In genomic region chr2:170817999-170818293, GRCh38 we compare ENCODE assay signal across 10 cellular contexts. TPM values are rescaled to one million over a fixed set of nuclear protein-coding genes. Genes with fewer than 3 reads are reported as not detected.
DNase-seq lines count a peak whose midpoint lies in the region; ATAC-seq, FAIRE-seq and TF ChIP-seq lines count a peak whose summit lies in the region.
"Had no signal": no experiment of that assay in that cellular context is flagged by ENCODE, and none has a peak within 500 bp of the region (broad histone marks: within the 10 kb centered on the region; RNA-seq: fewer than 3 reads in every experiment).

No MANE protein-coding gene starts in this region.

- peak overlapping the region; percentile 70 for H3K4me2 ChIP-seq in keratinocyte (ENCODE audit: control insufficient read depth, extremely low read depth, insufficient read depth, low read depth, low read length)
- no peak overlapping the region for H3K4me2 ChIP-seq in OCI-LY7 (ENCODE audit: low read length)

- H3K9ac ChIP-seq in keratinocyte (ENCODE audit: control insufficient read depth, extremely low read depth, insufficient read depth, low read length): peak overlapping the region; percentile 14

- peak overlapping the region; percentile 68 for H3K4me3 Mint-ChIP-seq in activated naive CD4-positive, alpha-beta T cell treated with anti-CD3 and anti-CD28 coated beads for 36 hours
- H3K4me3 Mint-ChIP-seq in activated T-cell treated with anti-CD3 and anti-CD28 coated beads, Interleukin-2, amount 50 U/mL, for 72 hours: peak overlapping the region; percentile 82 to 90

- no peaks in the 10 kb centered on the region for H3K9me1 ChIP-seq in keratinocyte (ENCODE audit: control insufficient read depth, extremely low read depth, insufficient read depth, low read length)

- H3K4me1 ChIP-seq in keratinocyte (ENCODE audit: control insufficient read depth, extremely low read depth, insufficient read depth, low read length): peaks cover 50% of the 10 kb centered on the region
- H3K4me1 ChIP-seq in tibial nerve: peaks cover 0 to 88% (median 68%) of the 10 kb centered on the region in 4 donors
- no peaks in the 10 kb centered on the region for H3K4me1 ChIP-seq in OCI-LY7 (ENCODE audit: insufficient read depth, low read length, poor library complexity, severe bottlenecking)

- no peaks in the 10 kb centered on the region for H4K20me1 ChIP-seq in keratinocyte (ENCODE audit: control insufficient read depth, extremely low read depth, insufficient read depth, low read length)
- no peaks in the 10 kb centered on the region for H4K20me1 ChIP-seq in OCI-LY7 (ENCODE audit: insufficient read depth, low read length)

- no TSS peak for BruUV-seq in OCI-LY7 (replicated peaks; lab: Mats Ljungman, UMichigan)

- no peaks in the 10 kb centered on the region for H3K9me3 ChIP-seq in keratinocyte (ENCODE audit: control insufficient read depth, low read depth, low read length)
- H3K9me3 ChIP-seq in tibial nerve: no peaks in the 10 kb centered on the region
- no peaks in the 10 kb centered on the region for H3K9me3 ChIP-seq in OCI-LY7 (ENCODE audit: low read length)

- CTCF ChIA-PET in activated naive CD4-positive, alpha-beta T cell treated with anti-CD3 and anti-CD28 coated beads for 36 hours (lab: Charles Lee): interaction anchor here (2.1 kb wide), 1 partner anchor 408 kb away, joined by 6 read pairs; no protein-coding TSS in a partner anchor
- CTCF ChIA-PET in OCI-LY7 (lab: Charles Lee; ENCODE audit: unreplicated experiment): no interaction called here

- H3K27me3 ChIP-seq in keratinocyte (ENCODE audit: control insufficient read depth, extremely low read depth, insufficient read depth, low read length) (peaks cover 85% of the 10 kb centered on the region), tibial nerve (peaks cover 8 to 100% of the 10 kb centered on the region in 2 donors)

- H3K79me2 ChIP-seq in keratinocyte (ENCODE audit: control insufficient read depth, insufficient read depth, low read length): no peaks in the 10 kb centered on the region
- no peaks in the 10 kb centered on the region for H3K79me2 ChIP-seq in OCI-LY7 (ENCODE audit: insufficient read depth, low read depth, low read length)

- no peak for DNase-seq in activated naive CD4-positive, alpha-beta T cell treated with anti-CD3 and anti-CD28 coated beads for 36 hours
- no peak for DNase-seq in activated naive CD4-positive, alpha-beta T cell treated with anti-CD3 and anti-CD28 coated beads, Interleukin-2, amount 50 U/mL, for 72 hours (ENCODE audit: low spot score in 2 of 2)
- peak in 1 of 2 donors; percentile 26 for DNase-seq in activated T-cell treated with anti-CD3 and anti-CD28 coated beads, Interleukin-2, amount 50 U/mL, for 72 hours
- no peak for DNase-seq in keratinocyte (ENCODE audit: low read depth, low spot score)
- no peak for DNase-seq in tibial nerve (ENCODE audit: low spot score in 2 of 2)
- no peak for DNase-seq in NK-92 (lab: John Stamatoyannopoulos, UW; ENCODE audit: unreplicated experiment)
- no peak for DNase-seq in OCI-LY7 (ENCODE audit: low spot score)
- DNase-seq in cerebellum (ENCODE audit: low spot score): no peak

- ATAC-seq in activated naive CD4-positive, alpha-beta T cell treated with anti-CD3 and anti-CD28 coated beads, Interleukin-2, amount 50 U/mL, for 72 hours: no peak
- peak in 1 of 2 donors; percentile 3 for ATAC-seq in activated T-cell treated with anti-CD3 and anti-CD28 coated beads, Interleukin-2, amount 50 U/mL, for 72 hours (replicated peaks in 1 of 2)

- no peaks in the 10 kb centered on the region for H3K9me3 Mint-ChIP-seq in activated naive CD4-positive, alpha-beta T cell treated with anti-CD3 and anti-CD28 coated beads for 36 hours
- H3K9me3 Mint-ChIP-seq in activated naive CD4-positive, alpha-beta T cell treated with anti-CD3 and anti-CD28 coated beads, Interleukin-2, amount 50 U/mL, for 72 hours: no peaks in the 10 kb centered on the region
- H3K9me3 Mint-ChIP-seq in activated T-cell treated with anti-CD3 and anti-CD28 coated beads, Interleukin-2, amount 50 U/mL, for 72 hours: no peaks in the 10 kb centered on the region

- H3K9me2 ChIP-seq in OCI-LY7 (ENCODE audit: insufficient read depth, low read length): no peaks in the 10 kb centered on the region

- H3K36me3 ChIP-seq in keratinocyte (ENCODE audit: control insufficient read depth in 2 of 2, extremely low read depth in 1 of 2, insufficient read depth in 2 of 2, low read length in 2 of 2) (no peaks in the 10 kb centered on the region), tibial nerve (no peaks in the 10 kb centered on the region), OCI-LY7 (ENCODE audit: insufficient read depth, low read length) (no peaks in the 10 kb centered on the region)

- peak overlapping the region; percentile 80 for H2AFZ ChIP-seq in keratinocyte (ENCODE audit: control insufficient read depth, low read length)
- H2AFZ ChIP-seq in OCI-LY7 (ENCODE audit: low read length): no peak overlapping the region

- H3K27ac ChIP-seq in keratinocyte (ENCODE audit: control insufficient read depth, insufficient read depth, low read length): no peak overlapping the region
- H3K27ac ChIP-seq in tibial nerve: no peak overlapping the region
- no peak overlapping the region for H3K27ac ChIP-seq in OCI-LY7 (ENCODE audit: low read depth, low read length, poor library complexity, severe bottlenecking)

- peaks cover 61% of the 10 kb centered on the region for H3K4me1 Mint-ChIP-seq in activated naive CD4-positive, alpha-beta T cell treated with anti-CD3 and anti-CD28 coated beads for 36 hours (ENCODE audit: low read depth)
- peaks cover 78% of the 10 kb centered on the region for H3K4me1 Mint-ChIP-seq in activated T-cell treated with anti-CD3 and anti-CD28 coated beads, Interleukin-2, amount 50 U/mL, for 72 hours (ENCODE audit: low read depth)

- no peak for TF ChIP-seq POLR2A in tibial nerve (IDR thresholded peaks at IDR 0.05)

- intact Hi-C loops in activated naive CD4-positive, alpha-beta T cell treated with anti-CD3 and anti-CD28 coated beads for 36 hours (cut with micrococcal nuclease): no loop called here
- intact Hi-C loops in OCI-LY7 (cut with micrococcal nuclease; ENCODE audit: unreplicated experiment): loop anchor here (10.0 kb wide), 2 partner anchors 413 to 883 kb away; no protein-coding TSS in a partner anchor

- no peak overlapping the region for H3K27ac Mint-ChIP-seq in activated naive CD4-positive, alpha-beta T cell treated with anti-CD3 and anti-CD28 coated beads for 36 hours
- no peak overlapping the region for H3K27ac Mint-ChIP-seq in activated naive CD4-positive, alpha-beta T cell treated with anti-CD3 and anti-CD28 coated beads, Interleukin-2, amount 50 U/mL, for 72 hours
- no peak overlapping the region for H3K27ac Mint-ChIP-seq in activated T-cell treated with anti-CD3 and anti-CD28 coated beads, Interleukin-2, amount 50 U/mL, for 72 hours

- H3K36me3 Mint-ChIP-seq in activated naive CD4-positive, alpha-beta T cell treated with anti-CD3 and anti-CD28 coated beads for 36 hours (ENCODE audit: low read depth): no peaks in the 10 kb centered on the region
- H3K36me3 Mint-ChIP-seq in activated naive CD4-positive, alpha-beta T cell treated with anti-CD3 and anti-CD28 coated beads, Interleukin-2, amount 50 U/mL, for 72 hours: peaks cover 0 to 22% of the 10 kb centered on the region in 2 donors
- H3K36me3 Mint-ChIP-seq in activated T-cell treated with anti-CD3 and anti-CD28 coated beads, Interleukin-2, amount 50 U/mL, for 72 hours (ENCODE audit: insufficient read depth in 2 of 2): peaks cover 0 to 10% of the 10 kb centered on the region in 2 donors

- no peak for FAIRE-seq in keratinocyte (lab: Jason Lieb, UNC)

- H3K4me3 ChIP-seq in keratinocyte (ENCODE audit: control insufficient read depth in 2 of 3, extremely low read depth in 1 of 3, insufficient read depth in 2 of 3, low read depth in 1 of 3, low read length in 3 of 3) (peak overlapping the region; percentile 41 to 61 (median 48)), tibial nerve (peak overlapping the region in 3 of 4 donors; percentile 15 to 42 (median 41)), OCI-LY7 (ENCODE audit: low read depth, low read length, poor library complexity, severe bottlenecking) (no peak overlapping the region)

- 1 to 2% methylated on average over 16 to 19 of the region's 23 CpGs for WGBS in tibial nerve, 2 donors

- POLR2A ChIA-PET in OCI-LY7 (lab: Charles Lee): interaction anchor here (0.5 kb wide), 1 partner anchor 481 kb away, joined by 3 read pairs; no protein-coding TSS in a partner anchor

- TF ChIP-seq EP300 in tibial nerve (IDR thresholded peaks at IDR 0.05): no peak

- dilution Hi-C loops in keratinocyte (cut with MboI; ENCODE audit: extremely low pct_ligation_motif_present, low sequenced_read_pairs): no loop called here

- TF ChIP-seq CTCF in keratinocyte (optimal IDR thresholded peaks at IDR 0.05 in 1 of 3, IDR thresholded peaks at IDR 0.05 in 1 of 3, conservative IDR thresholded peaks at IDR 0.05 in 1 of 3; ENCODE audit: extremely low read depth in 1 of 3, insufficient read depth in 2 of 3, low read length in 3 of 3) (no peak), tibial nerve (IDR thresholded peaks at IDR 0.05) (no peak), OCI-LY7 (conservative IDR thresholded peaks at IDR 0.05; ENCODE audit: low read length) (no peak)

- H3K27me3 Mint-ChIP-seq in activated naive CD4-positive, alpha-beta T cell treated with anti-CD3 and anti-CD28 coated beads for 36 hours (ENCODE audit: low read depth): peaks cover 88% of the 10 kb centered on the region
- H3K27me3 Mint-ChIP-seq in activated T-cell treated with anti-CD3 and anti-CD28 coated beads, Interleukin-2, amount 50 U/mL, for 72 hours (ENCODE audit: low read depth): peaks cover 73% of the 10 kb centered on the region

RNA-seq across cellular contexts. Expression of gene GAD1, which starts 1.3 kb away (rescaled TPM):
- under 1 TPM; 0.86 TPM for total RNA-seq in activated naive CD4-positive, alpha-beta T cell treated with anti-CD3 and anti-CD28 coated beads for 36 hours
- 1 to 10 TPM; 1.9 to 3.1 TPM for total RNA-seq in activated naive CD4-positive, alpha-beta T cell treated with anti-CD3 and anti-CD28 coated beads, Interleukin-2, amount 50 U/mL, for 72 hours
- total RNA-seq in activated T-cell treated with anti-CD3 and anti-CD28 coated beads, Interleukin-2, amount 50 U/mL, for 72 hours: 10 to 100 TPM; 12.8 to 17.8 TPM
- polyA plus RNA-seq in keratinocyte: 4.5 to 9.4 TPM (median 5.9 TPM) in 3 replicates
- polyA plus RNA-seq in keratinocyte (2011; ENCODE audit: low read depth): 1.5 TPM
- polyA plus RNA-seq in keratinocyte (2011; cell fraction: cytosol; rRNA removed): 4.8 and 7.4 TPM in 2 replicates
- polyA plus RNA-seq in keratinocyte (2011; cell fraction: nucleus; rRNA removed): 20.0 and 22.9 TPM in 2 replicates
- 2.7 and 7.6 TPM in 2 replicates for polyA plus RNA-seq in keratinocyte (2012; ENCODE audit: low replicate concordance)
- polyA minus RNA-seq in keratinocyte: 1.9 to 6.6 TPM (median 3.0 TPM) in 3 replicates
- polyA minus RNA-seq in keratinocyte (2011; cell fraction: cytosol; rRNA and poly(A)+ RNA removed): 3.5 TPM
- polyA minus RNA-seq in keratinocyte (2011; cell fraction: nucleus; rRNA and poly(A)+ RNA removed): 4.9 and 6.1 TPM in 2 replicates
- total RNA-seq in tibial nerve: 1 to 10 TPM in 1 of 4 donors, not detected in 3; 1.2 TPM
- total RNA-seq in OCI-LY7 (2014; rRNA removed; shearing (Covaris generic)): not detected in 2 replicates
- total RNA-seq in OCI-LY7 (2022): not detected in 2 replicates
- 154 TPM for total RNA-seq in cerebellum
- total RNA-seq: fibroblast of villous mesenchyme had no signal

RNA-seq across cellular contexts. Expression of gene ERICH2, which starts 47.8 kb away (rescaled TPM):
- total RNA-seq in activated naive CD4-positive, alpha-beta T cell treated with anti-CD3 and anti-CD28 coated beads for 36 hours: not detected
- total RNA-seq in activated naive CD4-positive, alpha-beta T cell treated with anti-CD3 and anti-CD28 coated beads, Interleukin-2, amount 50 U/mL, for 72 hours: not detected
- total RNA-seq in activated T-cell treated with anti-CD3 and anti-CD28 coated beads, Interleukin-2, amount 50 U/mL, for 72 hours: under 1 TPM; 0.46 to 0.58 TPM
- polyA plus RNA-seq in keratinocyte: 0.41 to 1.3 TPM (median 0.45 TPM) in 3 replicates
- 5.9 TPM for polyA plus RNA-seq in keratinocyte (2011; ENCODE audit: low read depth)
- 0.79 and 1.5 TPM in 2 replicates for polyA plus RNA-seq in keratinocyte (2011; cell fraction: cytosol; rRNA removed)
- 0.88 TPM in 1 of 2 replicates, not detected in the other for polyA plus RNA-seq in keratinocyte (2011; cell fraction: nucleus; rRNA removed)
- 1.2 and 1.7 TPM in 2 replicates for polyA plus RNA-seq in keratinocyte (2012; ENCODE audit: low replicate concordance)
- not detected in 3 replicates for polyA minus RNA-seq in keratinocyte
- polyA minus RNA-seq in keratinocyte (2011; cell fraction: cytosol; rRNA and poly(A)+ RNA removed): not detected
- not detected in 2 replicates for polyA minus RNA-seq in keratinocyte (2011; cell fraction: nucleus; rRNA and poly(A)+ RNA removed)
- total RNA-seq in tibial nerve (under 1 TPM in 1 of 4 donors, not detected in 3; 0.98 TPM), OCI-LY7 (2022) (not detected in 2 replicates), cerebellum (not detected)
- not detected in 2 replicates for total RNA-seq in OCI-LY7 (2014; rRNA removed; shearing (Covaris generic))
- total RNA-seq: fibroblast of villous mesenchyme; T-helper 1 cell treated with Interleukin-12 subunit alpha and Interleukin-12 subunit beta and Interleukin-4 antibody, amounts not matched to agents 30 ng/mL and 1 ng/mL, for 36 hours had no signal
